Comparison of ENCODE assay signal across 8 cellular contexts in the genomic region with DNA sequence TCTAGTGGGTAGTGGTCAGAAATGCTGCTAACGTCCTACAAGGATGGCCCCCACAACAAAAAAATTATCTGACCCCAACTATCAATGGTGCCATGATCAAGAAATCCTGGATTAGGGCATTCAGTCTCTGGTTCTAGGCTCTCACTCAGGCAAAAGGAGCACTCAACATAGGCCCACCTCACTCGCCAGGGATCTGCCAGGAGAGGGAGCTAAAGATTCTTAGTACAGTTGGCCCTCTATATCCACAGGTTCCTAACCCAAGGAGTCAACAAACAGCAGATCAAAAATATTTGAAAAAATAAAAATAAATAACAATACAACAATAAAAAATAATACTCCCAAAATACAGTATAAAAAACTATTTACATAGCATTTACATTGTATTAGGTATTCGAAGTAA. TPM values are rescaled to one million over a fixed set of nuclear protein-coding genes. Genes with fewer than 3 reads are reported as not detected.
DNase-seq lines count a peak whose midpoint lies in the region; ATAC-seq, FAIRE-seq and TF ChIP-seq lines count a peak whose summit lies in the region.

No MANE protein-coding gene starts in this region.

- no peak for TF ChIP-seq EP300 in transverse colon (IDR thresholded peaks at IDR 0.05; ENCODE audit: low read depth)

- no peaks in the 10 kb centered on the region for H4K20me1 ChIP-seq in PC-3 (ENCODE audit: low read length)

- H3K4me2 ChIP-seq in PC-3 (ENCODE audit: low read length): no peak overlapping the region

- no peaks in the 10 kb centered on the region for H3K4me1 ChIP-seq in PC-3 (ENCODE audit: insufficient read depth, low read length)
- H3K4me1 ChIP-seq in transverse colon: no peaks in the 10 kb centered on the region
- H3K4me1 ChIP-seq in psoas muscle: no peaks in the 10 kb centered on the region

- no peak overlapping the region for H3K4me3 Mint-ChIP-seq in T-helper 17 cell

- in situ Hi-C loops in transverse colon (cut with MboI; ENCODE audit: low pct_ligation_motif_present in 1 of 4, low pct_unique_long_range_greater_than_20kb in 1 of 4, low sequenced_read_pairs in 3 of 4): loop anchor here in 2 of 4 donors (10.0 to 25.0 kb wide), 3 partner anchors 68 to 521 kb away; no protein-coding TSS in a partner anchor

- no peak overlapping the region for H3K27ac Mint-ChIP-seq in T-helper 17 cell

- H3K4me3 ChIP-seq in PC-3 (ENCODE audit: low read length) (no peak overlapping the region), transverse colon (no peak overlapping the region), psoas muscle (no peak overlapping the region)

- H3K79me2 ChIP-seq in PC-3 (ENCODE audit: low read length): no peaks in the 10 kb centered on the region

- no peaks in the 10 kb centered on the region for H3K27me3 Mint-ChIP-seq in T-helper 17 cell

- H3F3A ChIP-seq in PC-3 (ENCODE audit: low read length, unreplicated experiment): no peaks in the 10 kb centered on the region

- H3K36me3 ChIP-seq in PC-3 (ENCODE audit: low read depth, low read length): no peaks in the 10 kb centered on the region
- no peaks in the 10 kb centered on the region for H3K36me3 ChIP-seq in transverse colon
- peaks cover 3 to 15% of the 10 kb centered on the region in 2 donors for H3K36me3 ChIP-seq in psoas muscle (ENCODE audit: insufficient read depth in 1 of 2, low read depth in 1 of 2)

- no peak overlapping the region for H2AFZ ChIP-seq in PC-3 (ENCODE audit: low read length)

- no peaks in the 10 kb centered on the region for H3K27me3 ChIP-seq in PC-3 (ENCODE audit: low read length)
- no peaks in the 10 kb centered on the region for H3K27me3 ChIP-seq in transverse colon
- no peaks in the 10 kb centered on the region for H3K27me3 ChIP-seq in psoas muscle (ENCODE audit: insufficient read depth in 3 of 3, low read length in 2 of 3)

- TF ChIP-seq POLR2A in H54 (IDR thresholded peaks at IDR 0.05; ENCODE audit: low read depth, low read length) (no peak), transverse colon (IDR thresholded peaks at IDR 0.05) (no peak)

- DNase-seq in H54 (ENCODE audit: insufficient read length, low spot score) (peak; percentile 28), PC-3 (peak; percentile 46), transverse colon (peak; percentile 24), psoas muscle (no peak), T-helper 17 cell (no peak)

- BruUV-seq in PC-3 (replicated peaks; lab: Mats Ljungman, UMichigan): no TSS peak

- WGBS in transverse colon (ENCODE audit: low coverage in 1 of 2), 2 donors: 66 to 70% methylated on average over 2 to 3 of the region's 3 CpGs
- WGBS in psoas muscle, 3 donors: 58 to 80% (median 72%) methylated on average over 3 of the region's 3 CpGs

- POLR2A ChIA-PET in PC-3 (lab: Charles Lee; ENCODE audit: unreplicated experiment): no interaction called here

- peak; percentile 40; the same call in 1 of the 2 replicates for ATAC-seq in PC-3
- ATAC-seq in esophagus mucosa: peak; percentile 53
- ATAC-seq in psoas muscle: no peak
- ATAC-seq in T-helper 17 cell: no peak
- ATAC-seq in GM18861 (IDR thresholded peaks at IDR 0.05; ENCODE audit: unreplicated experiment): no peak

- no peaks in the 10 kb centered on the region for H3K9me2 ChIP-seq in PC-3 (replicated peaks; ENCODE audit: low read length)

- no peaks in the 10 kb centered on the region for H3K9me3 ChIP-seq in PC-3 (ENCODE audit: low read length)
- H3K9me3 ChIP-seq in transverse colon: no peaks in the 10 kb centered on the region
- no peaks in the 10 kb centered on the region for H3K9me3 ChIP-seq in psoas muscle
- no peaks in the 10 kb centered on the region for H3K9me3 ChIP-seq in T-helper 17 cell (ENCODE audit: control insufficient read depth, low read length, poor library complexity, severe bottlenecking)

- H3K36me3 Mint-ChIP-seq in T-helper 17 cell (ENCODE audit: low read depth): peaks cover 6% of the 10 kb centered on the region

- CTCF ChIA-PET in PC-3 (lab: Charles Lee): interaction anchor here (0.5 to 0.7 kb wide), 2 partner anchors 102 to 1045 kb away, joined by 3 read pairs; no protein-coding TSS in a partner anchor

- TF ChIP-seq CTCF in C4-2B (conservative IDR thresholded peaks at IDR 0.05): peak; percentile 21
- TF ChIP-seq CTCF in PC-3 (conservative IDR thresholded peaks at IDR 0.05; ENCODE audit: low read depth, low read length): peak; percentile 54
- TF ChIP-seq CTCF in transverse colon (IDR thresholded peaks at IDR 0.05): no peak
- no peak for TF ChIP-seq CTCF in psoas muscle (IDR thresholded peaks at IDR 0.05)

- no peak overlapping the region for H3K9ac ChIP-seq in PC-3 (ENCODE audit: low read length)

- peaks cover 7% of the 10 kb centered on the region for H3K4me1 Mint-ChIP-seq in T-helper 17 cell

- intact Hi-C loops in PC-3 (cut with micrococcal nuclease) (no loop called here), transverse colon (cut with DNase I; ENCODE audit: low total_unique reads) (loop anchor here (10.0 kb wide), 1 partner anchor 508 kb away; the partner anchor contains the start of gene STAMBP), psoas muscle (cut with DNase I) (loop anchor here (2.0 to 10.0 kb wide), 2 partner anchors 82 to 508 kb away; partner anchors contain the start of gene STAMBP (in 1 of the 2))

- H3K27ac ChIP-seq in C4-2B (no peak overlapping the region), PC-3 (ENCODE audit: low read length) (no peak overlapping the region), transverse colon (no peak overlapping the region), psoas muscle (no peak overlapping the region)

- FAIRE-seq in H54 (lab: Jason Lieb, UNC): no peak

RNA-seq across cellular contexts. Expression of gene SLC4A5, which starts 10.0 kb away (rescaled TPM):
- total RNA-seq in PC-3 (2014; rRNA removed) (0.40 and 2.4 TPM in 2 replicates), esophagus mucosa (0.56 TPM), transverse colon (1 to 10 TPM in 3 of 4 donors, under 1 TPM in 1; 0.37 to 6.1 (median 3.5) TPM), psoas muscle (1 to 10 TPM in 3 of 4 donors, under 1 TPM in 1; 0.57 to 5.7 (median 2.3) TPM), T-helper 17 cell (10 to 100 TPM in 1 of 2 donors, 1 to 10 TPM in 1; 9.1 to 10.5 TPM)
- polyA plus RNA-seq in psoas muscle: under 1 TPM; 0.27 to 0.53 (median 0.42) TPM

RNA-seq across cellular contexts. Expression of gene DCTN1, which starts 46.9 kb away (rescaled TPM):
- total RNA-seq in PC-3 (2014; rRNA removed): 67.8 and 91.0 TPM in 2 replicates
- 86.4 TPM for total RNA-seq in esophagus mucosa
- 100 to 1,000 TPM; 109 to 134 (median 122) TPM for total RNA-seq in transverse colon
- 100 to 1,000 TPM in 3 of 4 donors, 10 to 100 TPM in 1; 99.0 to 131 (median 116) TPM for total RNA-seq in psoas muscle
- 10 to 100 TPM; 45.6 to 61.3 (median 52.1) TPM for polyA plus RNA-seq in psoas muscle
- total RNA-seq in T-helper 17 cell: 10 to 100 TPM; 78.5 to 85.7 TPM

Comparison
In these comparisons a context has a peak if more than half of its experiments do, and no peak if none do; other contexts are left out.
1. CTCF ChIP-seq: peak in C4-2B (single experiment) and PC-3 (single experiment); none in transverse colon (0 of 5) and psoas muscle (single experiment).
2. DNase-seq: peak in H54 (single experiment), PC-3 (single experiment) and transverse colon (single experiment); none in psoas muscle (0 of 2) and T-helper 17 cell (0 of 3).
3. ATAC-seq: peak in PC-3 (single experiment) and esophagus mucosa (single experiment); none in psoas muscle (0 of 4), T-helper 17 cell (single experiment) and GM18861 (single experiment).